ENCODE assay signal across 12 cellular contexts in the genomic region with DNA sequence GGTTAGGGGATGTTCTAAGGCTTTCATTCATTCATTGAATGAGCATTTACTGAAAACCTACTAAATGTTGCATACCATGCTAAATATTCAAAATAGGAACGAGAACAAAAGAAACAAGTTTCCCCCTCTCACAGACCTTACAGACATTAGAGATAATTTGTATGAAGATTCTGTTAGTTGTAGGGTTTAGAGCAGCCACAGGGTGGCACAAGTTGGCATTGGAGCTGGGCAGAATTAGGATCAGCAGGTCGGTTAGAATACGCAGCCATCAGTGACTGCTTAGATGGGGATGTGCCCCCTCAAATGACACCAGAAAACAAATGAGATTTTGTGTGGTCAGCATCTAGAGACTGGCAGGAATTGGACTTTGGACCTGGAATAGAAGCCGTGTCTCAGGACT.
A peak's percentile ranks its signal among the peaks of the same experiment; 100 is the strongest.
DNase-seq lines count a peak whose midpoint lies in the region; TF ChIP-seq lines count a peak whose summit lies in the region.
"Had no signal": no experiment of that assay in that cellular context is flagged by ENCODE, and none has a peak within 500 bp of the region (broad histone marks: within the 10 kb centered on the region; RNA-seq: fewer than 3 reads in every experiment).

No MANE protein-coding gene starts in this region.

- H3K27me3 ChIP-seq in Loucy (ENCODE audit: insufficient read depth, low read length, poor library complexity, severe bottlenecking) = no peaks in the 10 kb centered on the region
- H3K27me3 ChIP-seq in brain microvascular endothelial cell (replicated peaks) = no peaks in the 10 kb centered on the region

- H3K36me3 ChIP-seq in Loucy (ENCODE audit: insufficient read depth, low read length) (no peaks in the 10 kb centered on the region), brain microvascular endothelial cell (replicated peaks) (no peaks in the 10 kb centered on the region)
- H3K36me3 ChIP-seq: HAP-1, prostate gland had no signal

- H3K4me3 ChIP-seq in Loucy (ENCODE audit: low read length, poor library complexity, severe bottlenecking) (no peak overlapping the region), brain microvascular endothelial cell (ENCODE audit: low read depth, low read length) (no peak overlapping the region), retinal pigment epithelial cell (ENCODE audit: low read length) (no peak overlapping the region)
- H3K4me3 ChIP-seq: HAP-1, prostate gland had no signal

- H3F3A ChIP-seq in Loucy (ENCODE audit: low read depth) = no peaks in the 10 kb centered on the region

- no peaks in the 10 kb centered on the region for H3K4me1 ChIP-seq in Loucy (ENCODE audit: insufficient read depth, low read length, poor library complexity, severe bottlenecking)
- H3K4me1 ChIP-seq: HAP-1, prostate gland had no signal

- no peak overlapping the region for H3K27ac ChIP-seq in brain microvascular endothelial cell
- H3K27ac ChIP-seq: prostate gland had no signal

- no peaks in the 10 kb centered on the region for H3K9me2 ChIP-seq in Loucy (replicated peaks; ENCODE audit: low read depth, low read length)

- H3K9me3 ChIP-seq in Loucy (ENCODE audit: insufficient read depth, low read depth, low read length) = no peaks in the 10 kb centered on the region
- H3K9me3 ChIP-seq: HAP-1, prostate gland had no signal

- H2AFZ ChIP-seq in Loucy (ENCODE audit: low read length) = no peak overlapping the region

- H3K4me2 ChIP-seq in Loucy (ENCODE audit: low read depth, low read length, poor library complexity, severe bottlenecking) = no peak overlapping the region

- DNase-seq in SIG-M5 treated with dmso at 0.1 percent for 504 hours (lab: John Stamatoyannopoulos, UW; ENCODE audit: unreplicated experiment) = peak; percentile 19
- DNase-seq in SIG-M5 (lab: John Stamatoyannopoulos, UW) = no peak
- DNase-seq in brain microvascular endothelial cell = no peak
- no peak for DNase-seq in retinal pigment epithelial cell (ENCODE audit: low read depth)
- DNase-seq in SHP77 treated with DMSO at 0.1 percent for 48 hours (lab: John Stamatoyannopoulos, UW) = no peak
- DNase-seq in stimulated activated CD4-positive, alpha-beta T cell treated with anti-CD3 and anti-CD28 coated beads, Interleukin-2, amount 100 ng/mL, for 24 hours = no peak
- no peak for DNase-seq in NK-92 treated with Interleukin-12 subunit alpha and Interleukin-12 subunit beta, amount 100 ng/mL, for 24 hours (lab: John Stamatoyannopoulos, UW)
- DNase-seq: effector CD4-positive, alpha-beta T cell; mesendoderm had no signal

- no peaks in the 10 kb centered on the region for H3K79me2 ChIP-seq in Loucy (ENCODE audit: insufficient read depth, low read length)

- no peak overlapping the region for H3K9ac ChIP-seq in Loucy (ENCODE audit: low read depth, low read length, poor library complexity, severe bottlenecking)

- TF ChIP-seq CTCF in Loucy (conservative IDR thresholded peaks at IDR 0.05; ENCODE audit: low read length) (peak; percentile 66), brain microvascular endothelial cell (IDR thresholded peaks at IDR 0.05; ENCODE audit: low read depth, low read length, missing control alignments) (peak; percentile 44), retinal pigment epithelial cell (conservative IDR thresholded peaks at IDR 0.05; ENCODE audit: low read depth, low read length) (peak; percentile 39)

- in situ Hi-C loops in brain microvascular endothelial cell (cut with HindIII; ENCODE audit: low pct_ligation_motif_present, low sequenced_read_pairs) = loop anchor here (10.0 kb wide), 1 partner anchor 387 kb away; the partner anchor contains the start of gene DACT1

- no peaks in the 10 kb centered on the region for H4K20me1 ChIP-seq in Loucy (ENCODE audit: insufficient read depth, low read length, poor library complexity, severe bottlenecking)
